ENCODE assay signal across 16 cellular contexts in genomic region chr1:60169206-60169605, GRCh38.
"Had no signal": no experiment of that assay in that cellular context is flagged by ENCODE, and none has a peak within 500 bp of the region (broad histone marks: within the 10 kb centered on the region; RNA-seq: fewer than 3 reads in every experiment).

No MANE protein-coding gene starts in this region.

- H3K4me3 ChIP-seq: dorsolateral prefrontal cortex, hepatocyte, pancreas, skin epidermis, thoracic aorta had no signal

- DNase-seq: activated B cell treated with CpG ODN at 0.5 μM for 24 hours; activated CD4-positive, alpha-beta T cell treated with anti-CD3 and anti-CD28 coated beads, Interleukin-2, amount 10 ng/mL, durations not matched to agents 24 days and 14 days; activated CD8-positive, alpha-beta memory T cell treated with anti-CD3 and anti-CD28 coated beads for 24 hours; activated naive CD4-positive, alpha-beta T cell treated with anti-CD3 and anti-CD28 coated beads, Interleukin-2, amount 50 U/mL, for 16 hours; amniotic stem cell; dorsolateral prefrontal cortex; kidney glomerular epithelial cell; mesendoderm; pancreas; stimulated activated CD4-positive, alpha-beta T cell treated with anti-CD3 and anti-CD28 coated beads, Interleukin-4, amount 100 ng/mL, for 4 hours; stimulated activated naive CD8-positive, alpha-beta T cell treated with anti-CD3 and anti-CD28 coated beads, Interleukin-15, amount 100 ng/mL, for 72 hours; T-helper 2 cell had no signal

- ATAC-seq: esophagus mucosa; pancreas; stimulated activated naive CD8-positive, alpha-beta T cell treated with anti-CD3 and anti-CD28 coated beads, Interleukin-15, amount 100 ng/mL, for 72 hours had no signal
